15 cellular contexts compared by ENCODE assay signal in genomic region chr7:22430457-22430856, GRCh38.
A peak's percentile ranks its signal among the peaks of the same experiment; 100 is the strongest.
DNase-seq lines count a peak whose midpoint lies in the region; ATAC-seq and TF ChIP-seq lines count a peak whose summit lies in the region.
"Had no signal": no experiment of that assay in that cellular context is flagged by ENCODE, and none has a peak within 500 bp of the region (broad histone marks: within the 10 kb centered on the region; RNA-seq: fewer than 3 reads in every experiment).

No MANE protein-coding gene starts in this region.

- H3K4me1 ChIP-seq in effector memory CD4-positive, alpha-beta T cell (ENCODE audit: control insufficient read depth, insufficient read depth, low read length, poor library complexity, severe bottlenecking): no peaks in the 10 kb centered on the region

- CTCF ChIA-PET in BJ (lab: Yijun Ruan, JAX): interaction anchor here (0.9 to 1.7 kb wide), 2 partner anchors 18 to 22 kb away, joined by 3 to 4 read pairs; no protein-coding TSS in a partner anchor

- no peak for TF ChIP-seq CTCF in BJ (IDR thresholded peaks at IDR 0.05; ENCODE audit: insufficient read depth, low read depth, low read length)
- no peak for TF ChIP-seq CTCF in choroid plexus epithelial cell (conservative IDR thresholded peaks at IDR 0.05; ENCODE audit: low read depth, low read length)
- TF ChIP-seq CTCF in dorsolateral prefrontal cortex (IDR thresholded peaks at IDR 0.05 in 54 of 56, conservative IDR thresholded peaks at IDR 0.05 in 2 of 56; ENCODE audit: low read depth in 1 of 56, partially characterized antibody in 56 of 56): no peak

- no peak for ATAC-seq in activated CD4-positive, CD25-positive, alpha-beta regulatory T cell treated with anti-CD3 and anti-CD28 coated beads, Interleukin-2, amount 50 U/mL, for 24 hours
- ATAC-seq: SK-N-SH treated with all-trans-retinoic acid at 6 μM for 48 hours had no signal

- no peaks in the 10 kb centered on the region for H3K36me3 ChIP-seq in BJ (ENCODE audit: control insufficient read depth, insufficient read depth, low read length)
- H3K36me3 ChIP-seq in MG63: peaks cover 3% of the 10 kb centered on the region; the same call in 1 of the 2 replicates
- no peaks in the 10 kb centered on the region for H3K36me3 ChIP-seq in effector memory CD4-positive, alpha-beta T cell (ENCODE audit: control insufficient read depth, insufficient read depth, low read length)
- H3K36me3 ChIP-seq: cardiac muscle cell had no signal

- H3K9me3 ChIP-seq in MG63: no peaks in the 10 kb centered on the region
- no peaks in the 10 kb centered on the region for H3K9me3 ChIP-seq in effector memory CD4-positive, alpha-beta T cell (ENCODE audit: control insufficient read depth, low read length)

- H3K27me3 ChIP-seq in BJ (ENCODE audit: control insufficient read depth, insufficient read depth, low read length) (no peaks in the 10 kb centered on the region), MG63 (no peaks in the 10 kb centered on the region), dorsolateral prefrontal cortex (no peaks in the 10 kb centered on the region)
- H3K27me3 ChIP-seq in effector memory CD4-positive, alpha-beta T cell (replicated peaks; ENCODE audit: control insufficient read depth, insufficient read depth, low read length, poor library complexity, severe bottlenecking): no peaks in the 10 kb centered on the region
- H3K27me3 ChIP-seq: cardiac muscle cell had no signal

- POLR2A ChIA-PET in BJ (lab: Charles Lee): no interaction called here

- H3K4me3 ChIP-seq in BJ (ENCODE audit: low read depth, low read length): no peak overlapping the region
- no peak overlapping the region for H3K4me3 ChIP-seq in MG63
- H3K4me3 ChIP-seq in choroid plexus epithelial cell (ENCODE audit: low read depth, low read length): no peak overlapping the region
- no peak overlapping the region for H3K4me3 ChIP-seq in dorsolateral prefrontal cortex
- no peak overlapping the region for H3K4me3 ChIP-seq in effector memory CD4-positive, alpha-beta T cell (ENCODE audit: insufficient read depth, low read depth, low read length, poor library complexity, severe bottlenecking)
- H3K4me3 ChIP-seq: cardiac muscle cell had no signal

- DNase-seq in BJ (ENCODE audit: low read depth) (peak; percentile 9), MG63 (peak; percentile 37), choroid plexus epithelial cell (ENCODE audit: low read depth) (peak; percentile 95), islet precursor cell (peak; percentile 86), AML-193 (lab: John Stamatoyannopoulos, UW) (no peak), dorsolateral prefrontal cortex (no peak)
- no peak for DNase-seq in effector memory CD4-positive, alpha-beta T cell
- DNase-seq: DMS79; midbrain; NK-92 treated with Interleukin-12 subunit alpha and Interleukin-12 subunit beta, amount 100 ng/mL, for 24 hours; posterior cingulate gyrus; stimulated activated CD8-positive, alpha-beta memory T cell treated with anti-CD3 and anti-CD28 coated beads, Interleukin-4, amount 100 ng/mL, for 48 hours had no signal

- H3K27ac ChIP-seq in dorsolateral prefrontal cortex: no peak overlapping the region
- no peak overlapping the region for H3K27ac ChIP-seq in effector memory CD4-positive, alpha-beta T cell (ENCODE audit: insufficient read depth, low read length, poor library complexity, severe bottlenecking)
- H3K27ac ChIP-seq: cardiac muscle cell had no signal

- intact Hi-C loops in dorsolateral prefrontal cortex (cut with DNase I): no loop called here

Comparison
In these comparisons a context has a peak if more than half of its experiments do, and no peak if none do; other contexts are left out.
1. DNase-seq: peak in BJ (single experiment), MG63 (single experiment), choroid plexus epithelial cell (single experiment) and islet precursor cell (single experiment); none in AML-193 (0 of 2), dorsolateral prefrontal cortex (0 of 10) and effector memory CD4-positive, alpha-beta T cell (0 of 3).